In genomic region chr3:193693774-193694173, GRCh38 we compare ENCODE assay signal across 1 cellular context.
TF ChIP-seq lines count a peak whose summit lies in the region.

No MANE protein-coding gene starts in this region.

TF ChIP-seq in GM12878, 131 proteins besides CTCF, POLR2A, EP300 and RAD21:
- TF ChIP-seq BCL11A (IDR thresholded peaks at IDR 0.05; ENCODE audit: low read depth, low read length) = no peak
- TF ChIP-seq ZNF384 (IDR thresholded peaks at IDR 0.05; ENCODE audit: borderline replicate concordance, low read depth, low read length) = peak; percentile 43; the same call in 1 of the 2 replicates
- no peak for TF ChIP-seq TCF3 (IDR thresholded peaks at IDR 0.05; ENCODE audit: borderline replicate concordance, insufficient read depth, low read depth, low read length)
- TF ChIP-seq MXI1 (IDR thresholded peaks at IDR 0.05; ENCODE audit: low read depth, low read length) = no peak
- no peak for TF ChIP-seq PAX8 (IDR thresholded peaks at IDR 0.05)
- peak; percentile 62; the same call in 1 of the 2 replicates for TF ChIP-seq ATF2 (IDR thresholded peaks at IDR 0.05; ENCODE audit: low read length)
- peak; percentile 45; the same call in 1 of the 2 replicates for TF ChIP-seq SPI1 (IDR thresholded peaks at IDR 0.05; ENCODE audit: borderline replicate concordance, insufficient read depth, low read depth, low read length)
- TF ChIP-seq CREB1 (IDR thresholded peaks at IDR 0.05; ENCODE audit: low read depth) = peak; percentile 8; the same call in 1 of the 2 replicates
- 0 out of 2 replicates have a peak, but pooled peaks have one; percentile 10 for TF ChIP-seq GABPA (IDR thresholded peaks at IDR 0.05; ENCODE audit: low read depth)
- TF ChIP-seq YY1 (IDR thresholded peaks at IDR 0.05; ENCODE audit: low read depth, low read length) = no peak
- TF ChIP-seq RB1 (IDR thresholded peaks at IDR 0.05; ENCODE audit: borderline replicate concordance) = no peak
- no peak for TF ChIP-seq TAF1 (IDR thresholded peaks at IDR 0.05; ENCODE audit: borderline replicate concordance, low read depth, low read length)
- peak; percentile 16 for TF ChIP-seq SKIL (IDR thresholded peaks at IDR 0.05; ENCODE audit: low read depth, poor library complexity, severe bottlenecking)
- TF ChIP-seq FOXM1 (IDR thresholded peaks at IDR 0.05; ENCODE audit: low read depth, low read length) = no peak
- no peak for TF ChIP-seq CHD2 (IDR thresholded peaks at IDR 0.05; ENCODE audit: borderline replicate concordance, low read depth, low read length)
- TF ChIP-seq RBBP5 (conservative IDR thresholded peaks at IDR 0.05) = no peak
